14 cellular contexts compared by ENCODE assay signal in genomic region chr11:11975201-11976092, GRCh38. TPM values are rescaled to one million over a fixed set of nuclear protein-coding genes. Genes with fewer than 3 reads are reported as not detected.
A peak's percentile ranks its signal among the peaks of the same experiment; 100 is the strongest.
DNase-seq lines count a peak whose midpoint lies in the region; ATAC-seq and TF ChIP-seq lines count a peak whose summit lies in the region.
"Had no signal": no experiment of that assay in that cellular context is flagged by ENCODE, and none has a peak within 500 bp of the region (broad histone marks: within the 10 kb centered on the region; RNA-seq: fewer than 3 reads in every experiment).

No MANE protein-coding gene starts in this region.

- H3K27me3 ChIP-seq in RWPE2 (ENCODE audit: insufficient read depth, poor library complexity, severe bottlenecking) (no peaks in the 10 kb centered on the region), right atrium auricular region (no peaks in the 10 kb centered on the region), thoracic aorta (replicated peaks; ENCODE audit: insufficient read depth) (no peaks in the 10 kb centered on the region)

- peak overlapping the region; percentile 98 for H3K27ac ChIP-seq in RWPE2 (ENCODE audit: poor library complexity, severe bottlenecking)
- peak overlapping the region; percentile 84 to 93 for H3K27ac ChIP-seq in right atrium auricular region
- H3K27ac ChIP-seq in thoracic aorta, result peak overlapping the region; percentile 77 to 96
- H3K27ac ChIP-seq: SK-N-MC had no signal

- H3K4me3 ChIP-seq in RWPE2 (ENCODE audit: severe bottlenecking) (no peak overlapping the region), right atrium auricular region (no peak overlapping the region), thoracic aorta (no peak overlapping the region)
- H3K4me3 ChIP-seq: SK-N-MC had no signal

- H3K36me3 ChIP-seq in RWPE2 (ENCODE audit: low read depth), result peaks cover 29% of the 10 kb centered on the region
- no peaks in the 10 kb centered on the region for H3K36me3 ChIP-seq in right atrium auricular region
- H3K36me3 ChIP-seq in thoracic aorta, result no peaks in the 10 kb centered on the region

- peak; percentile 47 for DNase-seq in NCI-H82 (lab: John Stamatoyannopoulos, UW)
- DNase-seq in NCI-H82 treated with DMSO at 0.1 percent for 48 hours (lab: John Stamatoyannopoulos, UW; ENCODE audit: unreplicated experiment), result no peak
- DNase-seq in RWPE2 (ENCODE audit: low spot score), result no peak
- peak; percentile 44 for DNase-seq in right atrium auricular region (ENCODE audit: low spot score)
- no peak for DNase-seq in thoracic aorta (ENCODE audit: low spot score)
- no peak for DNase-seq in DMS153 (lab: John Stamatoyannopoulos, UW)
- DNase-seq in NCI-H1436 treated with DMSO at 0.1 percent for 48 hours (lab: John Stamatoyannopoulos, UW), result no peak
- DNase-seq: activated CD8-positive, alpha-beta T cell treated with anti-CD3 and anti-CD28 coated beads for 36 hours; activated naive CD8-positive, alpha-beta T cell treated with anti-CD3 and anti-CD28 coated beads for 36 hours; DMS79; effector memory CD4-positive, alpha-beta T cell; hippocampal formation had no signal

- ATAC-seq in RWPE2 (ENCODE audit: low read depth) (no peak), thoracic aorta (ENCODE audit: insufficient number of reproducible peaks, low FRiP score, low read depth) (no peak), GM18511 (IDR thresholded peaks at IDR 0.05; ENCODE audit: unreplicated experiment) (no peak)
- ATAC-seq: activated CD8-positive, alpha-beta T cell treated with anti-CD3 and anti-CD28 coated beads for 36 hours had no signal

- H3K9me3 ChIP-seq in RWPE2 (ENCODE audit: severe bottlenecking), result no peaks in the 10 kb centered on the region
- no peaks in the 10 kb centered on the region for H3K9me3 ChIP-seq in right atrium auricular region
- no peaks in the 10 kb centered on the region for H3K9me3 ChIP-seq in thoracic aorta

- peaks cover 47% of the 10 kb centered on the region for H3K4me1 ChIP-seq in RWPE2 (ENCODE audit: insufficient read depth, poor library complexity, severe bottlenecking)
- H3K4me1 ChIP-seq in right atrium auricular region, result peaks cover 0 to 100% of the 10 kb centered on the region in 2 donors
- H3K4me1 ChIP-seq in thoracic aorta (ENCODE audit: control insufficient read depth in 1 of 2, low read depth in 2 of 2), result peaks cover 72 to 95% of the 10 kb centered on the region in 2 donors

- TF ChIP-seq CTCF in RWPE2 (IDR thresholded peaks at IDR 0.05; ENCODE audit: poor library complexity, severe bottlenecking) (no peak), right atrium auricular region (IDR thresholded peaks at IDR 0.05) (no peak), thoracic aorta (IDR thresholded peaks at IDR 0.05) (no peak)

RNA-seq across cellular contexts. Expression of gene DKK3, which starts 33.0 kb away (rescaled TPM):
- 1,000 to 10,000 TPM; 2,934 to 5,316 TPM for total RNA-seq in right atrium auricular region
- 100 to 1,000 TPM; 732 to 847 TPM for total RNA-seq in thoracic aorta
- total RNA-seq: activated CD8-positive, alpha-beta T cell treated with anti-CD3 and anti-CD28 coated beads for 36 hours had no signal

Comparison
In these comparisons a context has a peak if more than half of its experiments do, and no peak if none do; other contexts are left out.
1. DNase-seq: peak in NCI-H82 (single experiment) and right atrium auricular region (single experiment); none in NCI-H82 treated with DMSO at 0.1 percent for 48 hours (single experiment), RWPE2 (single experiment), thoracic aorta (single experiment), DMS153 (single experiment) and NCI-H1436 treated with DMSO at 0.1 percent for 48 hours (single experiment).
2. Peak in every context shown above with its lines, with median percentiles within 50 percentile points of each other: H3K27ac ChIP-seq.